1 cellular context compared by ENCODE assay signal in the genomic region with DNA sequence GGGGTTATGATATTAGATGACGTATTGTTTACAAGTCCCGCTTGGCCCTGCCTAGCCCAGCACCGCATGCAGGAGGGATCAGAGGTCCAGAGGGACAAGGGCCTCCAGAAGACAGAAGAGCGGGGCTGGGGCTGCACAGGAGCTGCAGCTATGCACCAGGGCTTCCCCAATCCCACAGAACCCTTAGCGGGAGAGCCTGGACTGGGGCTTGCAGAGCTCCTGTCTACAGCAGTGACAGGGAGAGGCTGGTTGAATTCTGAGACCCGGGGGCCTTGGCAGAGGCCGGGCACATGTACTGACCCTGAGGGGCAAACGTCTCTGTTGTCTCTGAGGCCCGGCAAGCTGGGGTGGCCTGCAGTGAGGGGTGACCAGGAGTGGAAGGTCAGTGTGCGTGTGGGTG.
TF ChIP-seq lines count a peak whose summit lies in the region.

No MANE protein-coding gene starts in this region.

TF ChIP-seq in H1, 55 proteins besides CTCF, POLR2A, EP300 and RAD21:
- no peak for TF ChIP-seq KDM5A (IDR thresholded peaks at IDR 0.05; ENCODE audit: low read length)
- TF ChIP-seq, protein P1, sequence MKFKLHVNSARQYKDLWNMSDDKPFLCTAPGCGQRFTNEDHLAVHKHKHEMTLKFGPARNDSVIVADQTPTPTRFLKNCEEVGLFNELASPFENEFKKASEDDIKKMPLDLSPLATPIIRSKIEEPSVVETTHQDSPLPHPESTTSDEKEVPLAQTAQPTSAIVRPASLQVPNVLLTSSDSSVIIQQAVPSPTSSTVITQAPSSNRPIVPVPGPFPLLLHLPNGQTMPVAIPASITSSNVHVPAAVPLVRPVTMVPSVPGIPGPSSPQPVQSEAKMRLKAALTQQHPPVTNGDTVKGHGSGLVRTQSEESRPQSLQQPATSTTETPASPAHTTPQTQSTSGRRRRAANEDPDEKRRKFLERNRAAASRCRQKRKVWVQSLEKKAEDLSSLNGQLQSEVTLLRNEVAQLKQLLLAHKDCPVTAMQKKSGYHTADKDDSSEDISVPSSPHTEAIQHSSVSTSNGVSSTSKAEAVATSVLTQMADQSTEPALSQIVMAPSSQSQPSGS (IDR thresholded peaks at IDR 0.05; ENCODE audit: low read length), result no peak
- TF ChIP-seq SP4 (IDR thresholded peaks at IDR 0.05; ENCODE audit: low read length), result no peak
- no peak for TF ChIP-seq RXRA (IDR thresholded peaks at IDR 0.05; ENCODE audit: insufficient read depth, low read depth, low read length)
- TF ChIP-seq SIN3A (conservative IDR thresholded peaks at IDR 0.05 in 1 of 2, IDR thresholded peaks at IDR 0.05 in 1 of 2; ENCODE audit: low read depth in 1 of 2, low read length in 2 of 2), result no peak
- TF ChIP-seq JUND (IDR thresholded peaks at IDR 0.05; ENCODE audit: low read length), result no peak
- TF ChIP-seq EZH2 (IDR thresholded peaks at IDR 0.05; ENCODE audit: low read depth, low read length, severe bottlenecking), result no peak
- TF ChIP-seq CEBPB (IDR thresholded peaks at IDR 0.05; ENCODE audit: low read depth, low read length), result no peak
- no peak for TF ChIP-seq HDAC2 (IDR thresholded peaks at IDR 0.05; ENCODE audit: borderline replicate concordance in 1 of 2, low read depth in 2 of 2, low read length in 2 of 2)
- TF ChIP-seq, protein P2, sequence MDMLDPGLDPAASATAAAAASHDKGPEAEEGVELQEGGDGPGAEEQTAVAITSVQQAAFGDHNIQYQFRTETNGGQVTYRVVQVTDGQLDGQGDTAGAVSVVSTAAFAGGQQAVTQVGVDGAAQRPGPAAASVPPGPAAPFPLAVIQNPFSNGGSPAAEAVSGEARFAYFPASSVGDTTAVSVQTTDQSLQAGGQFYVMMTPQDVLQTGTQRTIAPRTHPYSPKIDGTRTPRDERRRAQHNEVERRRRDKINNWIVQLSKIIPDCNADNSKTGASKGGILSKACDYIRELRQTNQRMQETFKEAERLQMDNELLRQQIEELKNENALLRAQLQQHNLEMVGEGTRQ (IDR thresholded peaks at IDR 0.05; ENCODE audit: low read length), result no peak
